In genomic region chr12:132986001-132986884, GRCh38 we compare ENCODE assay signal across 1 cellular context.
TF ChIP-seq lines count a peak whose summit lies in the region.

Gene ZNF26 (plus strand): TSS chr12:132986367. CDS start chr12:132986841, 474 bp downstream.

TF ChIP-seq in SK-N-SH, 30 proteins besides CTCF, POLR2A, EP300 and RAD21 (continued from another document):
- TF ChIP-seq NFIC (IDR thresholded peaks at IDR 0.05; ENCODE audit: borderline replicate concordance) (no peak), RFX5 (IDR thresholded peaks at IDR 0.05; ENCODE audit: low read length) (no peak), NRF1 (IDR thresholded peaks at IDR 0.05; ENCODE audit: low read depth, low read length) (peak; percentile 63), FOXJ3 (CRISPR knock-in tag; IDR thresholded peaks at IDR 0.05) (0 out of 2 replicates have a peak, but pooled peaks have one; percentile 20), MXI1 (IDR thresholded peaks at IDR 0.05; ENCODE audit: low read depth, low read length) (peak; percentile 94), GABPA (IDR thresholded peaks at IDR 0.05; ENCODE audit: low read depth) (peak; percentile 98), TCF12 (IDR thresholded peaks at IDR 0.05) (peak; percentile 43; the same call in 1 of the 2 replicates), MAX (IDR thresholded peaks at IDR 0.05; ENCODE audit: low read depth) (peak; percentile 98), IRF3 (IDR thresholded peaks at IDR 0.05; ENCODE audit: low read depth, low read length) (no peak), RXRA (IDR thresholded peaks at IDR 0.05; ENCODE audit: borderline replicate concordance, low read depth) (no peak), ELF1 (IDR thresholded peaks at IDR 0.05) (peak; percentile 94), RCOR1 (IDR thresholded peaks at IDR 0.05; ENCODE audit: low read length) (no peak; the same call in 1 of the 2 replicates), SIN3A (IDR thresholded peaks at IDR 0.05; ENCODE audit: borderline replicate concordance, low read depth, low read length) (peak; percentile 86; the same call in 1 of the 2 replicates)
TF ChIP-seq in SK-N-SH: peak in this region for 16.
